18 cellular contexts compared by ENCODE assay signal in the genomic region with DNA sequence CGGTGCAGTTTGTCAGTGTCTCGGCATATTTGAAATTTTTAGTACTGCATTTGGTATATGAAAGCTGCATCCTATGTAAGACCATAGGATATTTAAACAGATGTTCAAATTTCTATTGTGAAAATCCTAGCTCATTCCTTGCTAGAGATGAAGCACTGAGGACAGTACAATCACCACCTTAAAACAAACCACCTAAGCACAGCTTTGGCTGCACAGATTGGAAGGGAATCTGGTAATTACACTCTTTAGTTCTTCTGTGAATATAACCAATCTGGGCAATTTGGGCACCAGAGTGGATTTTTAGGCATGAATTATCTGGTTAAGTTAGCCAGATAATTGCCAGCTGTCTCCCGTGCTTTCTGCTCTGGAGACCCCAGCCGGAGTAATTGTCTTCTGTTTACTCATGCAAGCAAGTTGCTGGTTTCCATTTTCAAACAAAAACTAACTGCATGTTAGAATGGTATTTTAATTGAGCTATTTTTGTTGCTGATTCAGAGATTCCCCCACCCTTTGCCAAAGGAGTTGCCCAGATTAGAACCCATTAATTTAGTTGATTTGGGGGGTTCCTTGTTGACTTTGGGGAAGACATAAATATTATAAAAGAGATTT. TPM values are rescaled to one million over a fixed set of nuclear protein-coding genes. Genes with fewer than 3 reads are reported as not detected.
A peak's percentile ranks its signal among the peaks of the same experiment; 100 is the strongest.
DNase-seq lines count a peak whose midpoint lies in the region; ATAC-seq and TF ChIP-seq lines count a peak whose summit lies in the region.
"Had no signal": no experiment of that assay in that cellular context is flagged by ENCODE, and none has a peak within 500 bp of the region (broad histone marks: within the 10 kb centered on the region; RNA-seq: fewer than 3 reads in every experiment).

No MANE protein-coding gene starts in this region.

- H3K4me3 ChIP-seq in CD8-positive, alpha-beta T cell (ENCODE audit: low read depth, low read length) = no peak overlapping the region
- H3K4me3 ChIP-seq: smooth muscle cell had no signal

- no peaks in the 10 kb centered on the region for H3K4me1 ChIP-seq in CD8-positive, alpha-beta T cell (ENCODE audit: insufficient read depth, low read length)
- H3K4me1 ChIP-seq: Caco-2 had no signal

- H3K27me3 Mint-ChIP-seq in glutamatergic neuron (ENCODE audit: unreplicated experiment) = peaks cover 2% of the 10 kb centered on the region
- H3K27me3 Mint-ChIP-seq in CD8-positive, alpha-beta T cell (ENCODE audit: low read depth) = no peaks in the 10 kb centered on the region
- H3K27me3 Mint-ChIP-seq: naive thymus-derived CD8-positive, alpha-beta T cell; progenitor cell of endocrine pancreas had no signal

- TF ChIP-seq CTCF in glutamatergic neuron (IDR thresholded peaks at IDR 0.05; ENCODE audit: partially characterized antibody, unreplicated experiment) = no peak
- TF ChIP-seq CTCF in CD8-positive, alpha-beta T cell (IDR thresholded peaks at IDR 0.05) = no peak

- no peaks in the 10 kb centered on the region for H3K27me3 ChIP-seq in CD8-positive, alpha-beta T cell (ENCODE audit: insufficient read depth, low read length)

- no peaks in the 10 kb centered on the region for H3K36me3 Mint-ChIP-seq in glutamatergic neuron (ENCODE audit: unreplicated experiment)
- peaks cover 46% of the 10 kb centered on the region for H3K36me3 Mint-ChIP-seq in CD8-positive, alpha-beta T cell

- no peaks in the 10 kb centered on the region for H3K36me3 ChIP-seq in CD8-positive, alpha-beta T cell (ENCODE audit: insufficient read depth, low read length)

- H3K27ac ChIP-seq in CD8-positive, alpha-beta T cell (ENCODE audit: low read depth, low read length) = no peak overlapping the region

- ATAC-seq in CD8-positive, alpha-beta T cell = no peak
- ATAC-seq: naive thymus-derived CD8-positive, alpha-beta T cell had no signal

- H3K27ac Mint-ChIP-seq in glutamatergic neuron (ENCODE audit: unreplicated experiment) = peak overlapping the region; percentile 1
- H3K27ac Mint-ChIP-seq in CD8-positive, alpha-beta T cell = no peak overlapping the region
- H3K27ac Mint-ChIP-seq: HFFc6, progenitor cell of endocrine pancreas had no signal

- H3K9me3 Mint-ChIP-seq in glutamatergic neuron (ENCODE audit: unreplicated experiment) = no peaks in the 10 kb centered on the region
- H3K9me3 Mint-ChIP-seq in CD8-positive, alpha-beta T cell = no peaks in the 10 kb centered on the region

- POLR2A ChIA-PET in CD8-positive, alpha-beta T cell (lab: Charles Lee) = interaction anchor here (0.5 to 0.6 kb wide), 2 partner anchors 95 to 101 kb away, joined by 3 read pairs; no protein-coding TSS in a partner anchor

- peak; percentile 24 for DNase-seq in EH (ENCODE audit: low read depth)
- peak; percentile 9 for DNase-seq in NCI-H1436 treated with DMSO at 0.1 percent for 48 hours (lab: John Stamatoyannopoulos, UW)
- DNase-seq in NCI-H748 treated with DMSO at 0.1 percent for 48 hours (lab: John Stamatoyannopoulos, UW) = peak; percentile 32
- no peak for DNase-seq in glutamatergic neuron
- no peak for DNase-seq in activated gamma-delta T cell treated with Interleukin-2 at 50 U/mL for 16 hours
- no peak for DNase-seq in NAMALWA (ENCODE audit: low spot score)
- DNase-seq in CD8-positive, alpha-beta T cell = no peak
- no peak for DNase-seq in cortex of kidney (lab: John Stamatoyannopoulos, UW)
- DNase-seq: activated gamma-delta T cell; AML-193; Caco-2; HFFc6; islet precursor cell; naive thymus-derived CD8-positive, alpha-beta T cell; NCI-H1930; stimulated activated CD4-positive, alpha-beta T cell treated with anti-CD3 and anti-CD28 coated beads, Interleukin-4, amount 100 ng/mL, for 24 hours had no signal

- H3K4me3 Mint-ChIP-seq in glutamatergic neuron (ENCODE audit: unreplicated experiment) = no peak overlapping the region
- H3K4me3 Mint-ChIP-seq in CD8-positive, alpha-beta T cell = no peak overlapping the region
- H3K4me3 Mint-ChIP-seq: HFFc6; naive thymus-derived CD8-positive, alpha-beta T cell had no signal

- no peaks in the 10 kb centered on the region for H3K9me3 ChIP-seq in CD8-positive, alpha-beta T cell (ENCODE audit: low read length)
- H3K9me3 ChIP-seq: Caco-2 had no signal

- CTCF ChIA-PET in CD8-positive, alpha-beta T cell (lab: Charles Lee) = interaction anchor here (1.4 kb wide), 1 partner anchor 9 kb away, joined by 3 read pairs; no protein-coding TSS in a partner anchor

- intact Hi-C loops in CD8-positive, alpha-beta T cell (cut with DNase I, micrococcal nuclease) = loop anchor here in 1 of 2 experiments (5.0 kb wide), 1 partner anchor 36 kb away; a partner anchor contains a TSS

- H3K4me1 Mint-ChIP-seq in glutamatergic neuron (ENCODE audit: low read depth, unreplicated experiment) = peaks cover 17% of the 10 kb centered on the region
- peaks cover 15% of the 10 kb centered on the region for H3K4me1 Mint-ChIP-seq in CD8-positive, alpha-beta T cell (ENCODE audit: low read depth)

RNA-seq across cellular contexts. Expression of a gene that starts 36.9 kb away (rescaled TPM):
- 10.1 TPM for total RNA-seq in glutamatergic neuron (ENCODE audit: unreplicated experiment)
- total RNA-seq in CD8-positive, alpha-beta T cell = 1 to 10 TPM; 5.0 to 6.2 TPM

Comparison
In these comparisons a context has a peak if more than half of its experiments do, and no peak if none do; other contexts are left out.
1. DNase-seq: peak in EH (single experiment), NCI-H1436 treated with DMSO at 0.1 percent for 48 hours (single experiment) and NCI-H748 treated with DMSO at 0.1 percent for 48 hours (single experiment); none in glutamatergic neuron (single experiment), activated gamma-delta T cell treated with Interleukin-2 at 50 U/mL for 16 hours (single experiment), NAMALWA (single experiment), CD8-positive, alpha-beta T cell (0 of 7) and cortex of kidney (single experiment).